ENCODE assay signal across 29 cellular contexts in genomic region chr9:70532753-70533152, GRCh38.
"Had no signal": no experiment of that assay in that cellular context is flagged by ENCODE, and none has a peak within 500 bp of the region (broad histone marks: within the 10 kb centered on the region; RNA-seq: fewer than 3 reads in every experiment).

No MANE protein-coding gene starts in this region.

- H2AFZ ChIP-seq: hepatocyte had no signal

- H3K27me3 ChIP-seq: ascending aorta, brain microvascular endothelial cell, dorsolateral prefrontal cortex, esophagus muscularis mucosa, hepatocyte, pancreas, right atrium auricular region, spleen, tibial artery had no signal

- H3K36me3 ChIP-seq: ascending aorta, brain microvascular endothelial cell, esophagus muscularis mucosa, pancreas, right atrium auricular region, spleen, tibial artery, WERI-Rb-1 had no signal

- H3K36me3 Mint-ChIP-seq: immature natural killer cell had no signal

- H3K27ac Mint-ChIP-seq: activated T-helper 2 cell treated with anti-CD3 and anti-CD28 coated beads, Interferon-gamma antibody, Interleukin-2, Interleukin-4, amounts not matched to agents 10 μg/mL and 5 μg/mL and 100 μg/mL, durations not matched to agents 14 hours and 24 hours and 36 hours; effector memory CD8-positive, alpha-beta T cell; immature natural killer cell; nephron; T-helper 2 cell treated with Interferon-gamma antibody and Interleukin-4, amounts not matched to agents 5 μg/mL and 100 μg/mL, for 36 hours had no signal

- FAIRE-seq: frontal cortex, pancreas, TTC549 had no signal

- H3K9me3 ChIP-seq: ascending aorta, esophagus muscularis mucosa, pancreas, psoas muscle, right atrium auricular region, spleen, tibial artery had no signal

- H3K4me3 ChIP-seq: ascending aorta, dorsolateral prefrontal cortex, esophagus muscularis mucosa, hepatocyte, pancreas, psoas muscle, right atrium auricular region, spleen, tibial artery had no signal

- H3K4me3 Mint-ChIP-seq: activated T-cell treated with anti-CD3 and anti-CD28 coated beads, Interleukin-2, amount 50 U/mL, for 4 hours; effector memory CD8-positive, alpha-beta T cell; immature natural killer cell; nephron; T-helper 2 cell treated with Interferon-gamma antibody and Interleukin-4, amounts not matched to agents 5 μg/mL and 100 μg/mL, for 36 hours had no signal

- H3K9me3 Mint-ChIP-seq: activated T-cell treated with anti-CD3 and anti-CD28 coated beads, Interleukin-2, amount 50 U/mL, for 4 hours; activated T-helper 2 cell treated with anti-CD3 and anti-CD28 coated beads, Interferon-gamma antibody, Interleukin-2, Interleukin-4, amounts not matched to agents 10 μg/mL and 5 μg/mL and 100 μg/mL, durations not matched to agents 14 hours and 24 hours and 36 hours; effector memory CD8-positive, alpha-beta T cell; immature natural killer cell; nephron; T-helper 2 cell treated with Interferon-gamma antibody and Interleukin-4, amounts not matched to agents 5 μg/mL and 100 μg/mL, for 36 hours had no signal

- H3K79me2 ChIP-seq: hepatocyte had no signal

- ATAC-seq: activated T-cell treated with anti-CD3 and anti-CD28 coated beads, Interleukin-2, amount 50 U/mL, for 4 hours; effector memory CD8-positive, alpha-beta T cell; left ventricle myocardium superior; pancreas; psoas muscle; stimulated activated naive CD8-positive, alpha-beta T cell treated with anti-CD3 and anti-CD28 coated beads, Interleukin-15, Interleukin-2, amounts not matched to agents 100 U/mL and 50 U/mL, for 24 hours had no signal

- DNase-seq: activated CD4-positive, alpha-beta T cell treated with anti-CD3 and anti-CD28 coated beads for 1 hour; activated CD4-positive, alpha-beta T cell treated with anti-CD3 and anti-CD28 coated beads, Interleukin-2, amount 50 U/mL, for 1 hour; activated CD8-positive, alpha-beta memory T cell treated with anti-CD3 and anti-CD28 coated beads, Interleukin-2, amount 50 U/mL, for 48 hours; activated naive CD4-positive, alpha-beta T cell; activated T-cell treated with anti-CD3 and anti-CD28 coated beads, Interleukin-2, amount 50 U/mL, for 4 hours; brain microvascular endothelial cell; caudate nucleus; dorsolateral prefrontal cortex; effector memory CD8-positive, alpha-beta T cell; glutamatergic neuron; immature natural killer cell; left ventricle myocardium superior; midbrain; pancreas; psoas muscle; spleen; stimulated activated CD4-positive, alpha-beta T cell treated with anti-CD3 and anti-CD28 coated beads, Interleukin-4, amount 100 ng/mL, for 24 hours; stimulated activated naive CD8-positive, alpha-beta T cell treated with anti-CD3 and anti-CD28 coated beads, Interleukin-15, Interleukin-2, amounts not matched to agents 100 U/mL and 50 U/mL, for 24 hours; tibial artery; WERI-Rb-1 had no signal

- H3K4me1 Mint-ChIP-seq: immature natural killer cell had no signal

- H3K4me2 ChIP-seq: hepatocyte had no signal

- H3K4me1 ChIP-seq: pancreas, psoas muscle, right atrium auricular region, spleen had no signal

- H3K27ac ChIP-seq: ascending aorta, esophagus muscularis mucosa, hepatocyte, pancreas, psoas muscle, right atrium auricular region, spleen, tibial artery, WERI-Rb-1 had no signal
